Comparison of ENCODE assay signal across 8 cellular contexts in the genomic region with DNA sequence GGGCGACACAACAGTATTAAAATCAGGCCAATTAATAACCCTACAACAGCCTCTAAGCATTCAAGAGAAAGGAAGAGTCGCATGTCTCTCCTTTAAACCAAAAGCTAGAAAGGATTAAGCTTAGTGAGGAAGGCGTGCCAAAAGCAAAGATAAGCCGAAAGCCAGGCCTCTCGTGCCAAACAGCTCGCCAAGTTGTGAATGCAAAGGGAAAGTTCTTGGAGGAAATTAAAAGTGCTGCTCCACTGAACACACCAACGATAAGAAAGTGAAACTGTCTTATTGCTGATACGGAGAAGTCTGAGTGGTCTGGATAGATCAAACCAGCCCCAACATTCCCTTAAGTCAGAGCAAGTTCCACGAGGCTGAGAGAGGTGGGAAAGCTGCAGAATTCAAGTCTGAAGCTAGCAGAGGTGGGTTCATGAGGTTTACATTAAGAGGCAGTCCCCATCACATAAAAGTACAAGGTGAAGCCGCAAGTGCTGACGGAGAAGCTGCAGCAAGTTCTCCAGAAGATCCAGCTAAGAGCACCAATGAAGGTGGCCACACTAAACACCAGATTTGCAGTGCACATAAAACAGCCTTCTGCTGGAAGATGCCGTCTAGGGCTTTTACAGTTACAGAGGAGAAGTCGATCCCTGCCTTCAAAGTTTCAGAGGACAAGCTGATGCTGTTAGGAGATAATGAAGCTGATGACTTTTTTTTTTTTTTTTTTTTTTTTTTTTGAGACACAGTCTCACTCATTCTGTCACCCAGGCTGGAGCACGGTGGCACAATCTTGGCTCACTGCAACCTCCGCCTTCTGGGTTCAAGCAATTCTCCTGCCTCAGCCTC.
DNase-seq lines count a peak whose midpoint lies in the region; ATAC-seq and TF ChIP-seq lines count a peak whose summit lies in the region.

No MANE protein-coding gene starts in this region.

- DNase-seq in Karpas-422 (peak; percentile 74), coronary artery (ENCODE audit: low spot score) (peak; percentile 69), medulla oblongata (ENCODE audit: extremely low spot score) (no peak), iPS-NIHi7 (ENCODE audit: extremely low spot score) (no peak), HuH-7 (ENCODE audit: low spot score) (no peak)

- H3K9me3 Mint-ChIP-seq in nephron = peaks cover 3% of the 10 kb centered on the region

- H3K4me1 Mint-ChIP-seq in nephron = peaks cover 57% of the 10 kb centered on the region

- H3K27ac Mint-ChIP-seq in nephron = peak overlapping the region; percentile 20 to 89 (median 86)

- no peak for ATAC-seq in HG03139 (IDR thresholded peaks at IDR 0.05; ENCODE audit: unreplicated experiment)

- no peaks in the 10 kb centered on the region for H3K27me3 ChIP-seq in Karpas-422 (ENCODE audit: low read length)

- H3K27ac ChIP-seq in C4-2B (peak overlapping the region; percentile 2; the same call in 1 of the 2 replicates), Karpas-422 (ENCODE audit: low read length) (peak overlapping the region; percentile 44), coronary artery (peak overlapping the region in 1 of 2 donors; percentile 14)

- H3K9me2 ChIP-seq in Karpas-422 (replicated peaks; ENCODE audit: insufficient read depth, low read length) = no peaks in the 10 kb centered on the region

- H3K9ac ChIP-seq in Karpas-422 (ENCODE audit: low read length) = peak overlapping the region; percentile 53

- no peak overlapping the region for H2AFZ ChIP-seq in Karpas-422 (ENCODE audit: low read length)

- no peaks in the 10 kb centered on the region for H3K36me3 ChIP-seq in Karpas-422 (ENCODE audit: insufficient read depth, low read length)

- peak overlapping the region in 2 of 3 experiments; percentile 21 to 26 for H3K4me3 Mint-ChIP-seq in nephron

- peaks cover 9% of the 10 kb centered on the region for H3K27me3 Mint-ChIP-seq in nephron (ENCODE audit: low read depth)

- H3K9me3 ChIP-seq in Karpas-422 (ENCODE audit: low read length) = no peaks in the 10 kb centered on the region

- peak overlapping the region; percentile 57 for H3K4me3 ChIP-seq in Karpas-422 (ENCODE audit: low read length)
- peak overlapping the region; percentile 62 for H3K4me3 ChIP-seq in coronary artery

- TF ChIP-seq CTCF in C4-2B (conservative IDR thresholded peaks at IDR 0.05) (no peak), coronary artery (IDR thresholded peaks at IDR 0.05) (no peak), nephron (IDR thresholded peaks at IDR 0.05; ENCODE audit: unreplicated experiment in 3 of 3) (no peak)

- H3K4me1 ChIP-seq in Karpas-422 (ENCODE audit: low read length) = peaks cover 51% of the 10 kb centered on the region

- H3K4me2 ChIP-seq in Karpas-422 (ENCODE audit: low read depth, low read length, poor library complexity, severe bottlenecking) = peak overlapping the region; percentile 77

- peaks cover 24% of the 10 kb centered on the region for H3K36me3 Mint-ChIP-seq in nephron (ENCODE audit: low read depth)

- H3K79me2 ChIP-seq in Karpas-422 (ENCODE audit: low read length) = no peaks in the 10 kb centered on the region

- H4K20me1 ChIP-seq in Karpas-422 (ENCODE audit: insufficient read depth, low read depth, low read length) = peaks cover 21% of the 10 kb centered on the region

Comparison
In these comparisons a context has a peak if more than half of its experiments do, and no peak if none do; other contexts are left out.
1. DNase-seq: peak in Karpas-422 (single experiment) and coronary artery (single experiment); none in medulla oblongata (single experiment), iPS-NIHi7 (single experiment) and HuH-7 (single experiment).